1 cellular context compared by ENCODE assay signal in genomic region chr19:39971380-39971841, GRCh38.
TF ChIP-seq lines count a peak whose summit lies in the region.

No MANE protein-coding gene starts in this region.

TF ChIP-seq in GM23338, 12 proteins besides CTCF, POLR2A, EP300 and RAD21 (continued from another document):
- TF ChIP-seq ZNF462 (CRISPR knock-in tag; IDR thresholded peaks at IDR 0.05), result no peak
- no peak for TF ChIP-seq ZNF331 (CRISPR knock-in tag; IDR thresholded peaks at IDR 0.05; ENCODE audit: low read depth)
